ENCODE assay signal across 25 cellular contexts in the genomic region with DNA sequence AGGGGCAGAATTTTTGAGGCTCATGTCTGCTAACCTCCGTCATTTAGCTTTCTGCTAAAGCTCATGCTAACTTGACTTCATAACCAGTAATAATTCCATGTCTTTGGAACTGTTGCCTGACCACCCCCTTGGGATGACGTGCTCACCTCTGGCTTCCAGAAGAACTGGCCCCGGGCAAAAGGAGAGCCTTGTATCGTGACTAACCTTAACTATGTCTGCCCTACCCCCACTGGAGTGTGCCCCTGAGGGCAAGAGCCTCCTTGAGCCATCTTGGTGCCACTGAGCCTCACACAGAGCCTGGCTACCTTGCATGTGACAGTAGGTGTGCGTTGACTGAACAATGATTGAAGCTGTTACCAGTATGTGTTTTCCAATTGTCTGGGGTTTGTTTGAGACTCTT. TPM values are rescaled to one million over a fixed set of nuclear protein-coding genes. Genes with fewer than 3 reads are reported as not detected.
"Had no signal": no experiment of that assay in that cellular context is flagged by ENCODE, and none has a peak within 500 bp of the region (broad histone marks: within the 10 kb centered on the region; RNA-seq: fewer than 3 reads in every experiment).

No MANE protein-coding gene starts in this region.

- H3K4me3 Mint-ChIP-seq: activated CD4-positive, alpha-beta T cell treated with anti-CD3 and anti-CD28 coated beads, Interleukin-2, amount 10 ng/mL, durations not matched to agents 24 days and 14 days; activated CD8-positive, alpha-beta T cell treated with anti-CD3 and anti-CD28 coated beads for 36 hours; activated naive CD4-positive, alpha-beta T cell treated with anti-CD3 and anti-CD28 coated beads, Interleukin-2, amount 10 ng/mL, durations not matched to agents 7 days and 5 days; activated naive CD8-positive, alpha-beta T cell treated with anti-CD3 and anti-CD28 coated beads, Interleukin-2, amount 50 U/mL, for 24 hours; activated T-cell treated with anti-CD3 and anti-CD28 coated beads, Interleukin-2, amount 50 U/mL, for 4 hours; brain; T-helper 2 cell treated with Interferon-gamma antibody and Interleukin-4, amounts not matched to agents 5 μg/mL and 100 μg/mL, for 36 hours; WTC11 had no signal

- H3K9me3 Mint-ChIP-seq: activated CD4-positive, alpha-beta T cell treated with anti-CD3 and anti-CD28 coated beads, Interleukin-2, amount 10 ng/mL, durations not matched to agents 24 days and 14 days; activated CD8-positive, alpha-beta T cell treated with anti-CD3 and anti-CD28 coated beads for 36 hours; activated naive CD4-positive, alpha-beta T cell treated with anti-CD3 and anti-CD28 coated beads, Interleukin-2, amount 10 ng/mL, durations not matched to agents 7 days and 5 days; activated naive CD8-positive, alpha-beta T cell treated with anti-CD3 and anti-CD28 coated beads, Interleukin-2, amount 50 U/mL, for 24 hours; activated T-cell treated with anti-CD3 and anti-CD28 coated beads, Interleukin-2, amount 50 U/mL, for 4 hours; T-helper 2 cell treated with Interferon-gamma antibody and Interleukin-4, amounts not matched to agents 5 μg/mL and 100 μg/mL, for 36 hours; WTC11 had no signal

- H3K27me3 ChIP-seq: uterus had no signal

- FAIRE-seq: endothelial cell of umbilical vein had no signal

- H3K36me3 ChIP-seq: prostate gland, uterus had no signal

- H3K36me3 Mint-ChIP-seq: activated naive CD4-positive, alpha-beta T cell treated with anti-CD3 and anti-CD28 coated beads, Interleukin-2, amount 10 ng/mL, durations not matched to agents 7 days and 5 days; brain; WTC11 had no signal

- H3K4me3 ChIP-seq: esophagus muscularis mucosa, heart right ventricle, left ventricle myocardium inferior, prostate gland, tibial artery, uterus had no signal

- ATAC-seq: activated CD8-positive, alpha-beta T cell treated with anti-CD3 and anti-CD28 coated beads for 36 hours; activated naive CD8-positive, alpha-beta T cell treated with anti-CD3 and anti-CD28 coated beads, Interleukin-2, amount 50 U/mL, for 24 hours; activated T-cell treated with anti-CD3 and anti-CD28 coated beads, Interleukin-2, amount 50 U/mL, for 4 hours; heart right ventricle; right cardiac atrium; stimulated activated naive CD8-positive, alpha-beta T cell treated with anti-CD3 and anti-CD28 coated beads, Interleukin-15, Interleukin-2, amounts not matched to agents 100 U/mL and 50 U/mL, for 24 hours; WTC11 had no signal

- H3K4me1 ChIP-seq: prostate gland, uterus had no signal

- H3K27ac Mint-ChIP-seq: activated CD4-positive, alpha-beta T cell treated with anti-CD3 and anti-CD28 coated beads, Interleukin-2, amount 10 ng/mL, durations not matched to agents 24 days and 14 days; activated CD8-positive, alpha-beta T cell treated with anti-CD3 and anti-CD28 coated beads for 36 hours; activated naive CD4-positive, alpha-beta T cell treated with anti-CD3 and anti-CD28 coated beads, Interleukin-2, amount 10 ng/mL, durations not matched to agents 7 days and 5 days; activated naive CD8-positive, alpha-beta T cell treated with anti-CD3 and anti-CD28 coated beads, Interleukin-2, amount 50 U/mL, for 24 hours; brain; T-helper 2 cell treated with Interferon-gamma antibody and Interleukin-4, amounts not matched to agents 5 μg/mL and 100 μg/mL, for 36 hours; WTC11 had no signal

- H3K27ac ChIP-seq: esophagus muscularis mucosa, heart right ventricle, left ventricle myocardium inferior, prostate gland, tibial artery, uterus had no signal

- DNase-seq: activated CD4-positive, alpha-beta T cell treated with anti-CD3 and anti-CD28 coated beads, Interleukin-2, amount 10 ng/mL, durations not matched to agents 24 days and 14 days; activated CD8-positive, alpha-beta memory T cell treated with anti-CD3 and anti-CD28 coated beads, Interleukin-2, amount 50 U/mL, for 4 hours; activated CD8-positive, alpha-beta T cell treated with anti-CD3 and anti-CD28 coated beads for 36 hours; activated naive CD4-positive, alpha-beta T cell treated with anti-CD3 and anti-CD28 coated beads, Interleukin-2, amount 10 ng/mL, durations not matched to agents 7 days and 5 days; activated naive CD8-positive, alpha-beta T cell treated with anti-CD3 and anti-CD28 coated beads, Interleukin-2, amount 50 U/mL, for 24 hours; activated T-cell treated with anti-CD3 and anti-CD28 coated beads, Interleukin-2, amount 50 U/mL, for 4 hours; anterior cingulate cortex; central memory CD4-positive, alpha-beta T cell; cortex of kidney; effector memory CD4-positive, alpha-beta T cell; heart right ventricle; left ventricle myocardium inferior; mammary epithelial cell; right cardiac atrium; stimulated activated CD4-positive, alpha-beta T cell treated with anti-CD3 and anti-CD28 coated beads, Interleukin-2, amount 100 ng/mL, for 24 hours; stimulated activated naive CD8-positive, alpha-beta T cell treated with anti-CD3 and anti-CD28 coated beads, Interleukin-15, Interleukin-2, amounts not matched to agents 100 U/mL and 50 U/mL, for 24 hours; substantia nigra; tibial artery; uterus had no signal

- H3K9me3 ChIP-seq: esophagus muscularis mucosa, heart right ventricle, left ventricle myocardium inferior, prostate gland, tibial artery, uterus had no signal

RNA-seq across cellular contexts. Expression of a gene that starts 44.3 kb away (rescaled TPM):
- total RNA-seq: activated CD4-positive, alpha-beta T cell treated with anti-CD3 and anti-CD28 coated beads, Interleukin-2, amount 10 ng/mL, durations not matched to agents 24 days and 14 days; activated CD8-positive, alpha-beta T cell treated with anti-CD3 and anti-CD28 coated beads for 36 hours had no signal
